Comparison of ENCODE assay signal across 18 cellular contexts in genomic region chr16:57829969-57830360, GRCh38. TPM values are rescaled to one million over a fixed set of nuclear protein-coding genes. Genes with fewer than 3 reads are reported as not detected.
A peak's percentile ranks its signal among the peaks of the same experiment; 100 is the strongest.
DNase-seq lines count a peak whose midpoint lies in the region; ATAC-seq, FAIRE-seq and TF ChIP-seq lines count a peak whose summit lies in the region.
"Had no signal": no experiment of that assay in that cellular context is flagged by ENCODE, and none has a peak within 500 bp of the region (broad histone marks: within the 10 kb centered on the region; RNA-seq: fewer than 3 reads in every experiment).

No MANE protein-coding gene starts in this region.

- H3K4me1 ChIP-seq in HEK293 (ENCODE audit: control insufficient read depth, insufficient read depth, low read length) (no peaks in the 10 kb centered on the region), astrocyte (ENCODE audit: insufficient read depth, low read length) (peaks cover 4% of the 10 kb centered on the region), right atrium auricular region (peaks cover 0 to 15% of the 10 kb centered on the region in 2 donors), osteoblast (ENCODE audit: insufficient read depth, low read length) (peaks cover 8% of the 10 kb centered on the region)

- H2AFZ ChIP-seq in astrocyte (ENCODE audit: low read depth, low read length) (no peak overlapping the region), osteoblast (ENCODE audit: low read length) (peak overlapping the region; percentile 32)

- no peak for FAIRE-seq in astrocyte (lab: Jason Lieb, UNC)
- FAIRE-seq: GM19239 had no signal

- H3K4me1 Mint-ChIP-seq in astrocyte (ENCODE audit: low read depth, unreplicated experiment) = peaks cover 11% of the 10 kb centered on the region
- H3K4me1 Mint-ChIP-seq: CD4-positive, CD25-positive, alpha-beta regulatory T cell had no signal

- H3K9ac ChIP-seq in astrocyte (ENCODE audit: low read length) = no peak overlapping the region

- no peaks in the 10 kb centered on the region for H3K36me3 ChIP-seq in HEK293 (ENCODE audit: control insufficient read depth in 2 of 2, insufficient read depth in 1 of 2, low read length in 2 of 2)
- H3K36me3 ChIP-seq in astrocyte (ENCODE audit: insufficient read depth, low read length) = no peaks in the 10 kb centered on the region
- H3K36me3 ChIP-seq in right atrium auricular region = no peaks in the 10 kb centered on the region
- H3K36me3 ChIP-seq in osteoblast (ENCODE audit: insufficient read depth, low read length) = no peaks in the 10 kb centered on the region
- H3K36me3 ChIP-seq: SJCRH30 had no signal

- H3K27ac ChIP-seq in HEK293 (ENCODE audit: extremely low read depth, low read depth, low read length) = no peak overlapping the region
- H3K27ac ChIP-seq in astrocyte (ENCODE audit: low read depth, low read length) = no peak overlapping the region
- peak overlapping the region; percentile 57 to 69 for H3K27ac ChIP-seq in right atrium auricular region
- no peak overlapping the region for H3K27ac ChIP-seq in osteoblast (ENCODE audit: low read depth, low read length)
- H3K27ac ChIP-seq: SJCRH30 had no signal

- H3K27me3 ChIP-seq in astrocyte (ENCODE audit: insufficient read depth, low read length) (peaks cover 11% of the 10 kb centered on the region), right atrium auricular region (no peaks in the 10 kb centered on the region), osteoblast (ENCODE audit: insufficient read depth, low read length) (peaks cover 25% of the 10 kb centered on the region)

- H3K79me2 ChIP-seq in astrocyte (ENCODE audit: insufficient read depth, low read length) (no peaks in the 10 kb centered on the region), osteoblast (ENCODE audit: insufficient read depth, low read length) (no peaks in the 10 kb centered on the region)

- H3K4me2 ChIP-seq in astrocyte (ENCODE audit: low read length) = no peak overlapping the region
- H3K4me2 ChIP-seq in osteoblast (ENCODE audit: insufficient read depth, low read length) = no peak overlapping the region

- TF ChIP-seq CTCF in HEK293 (tag by site-specific recombination; IDR thresholded peaks at IDR 0.05) (no peak), astrocyte (IDR thresholded peaks at IDR 0.05; ENCODE audit: insufficient read depth, low read depth, low read length) (no peak), right atrium auricular region (IDR thresholded peaks at IDR 0.05) (no peak), osteoblast (IDR thresholded peaks at IDR 0.05; ENCODE audit: extremely low read depth, low read depth, low read length) (no peak)

- ATAC-seq in HG02571 (IDR thresholded peaks at IDR 0.05; ENCODE audit: unreplicated experiment) = no peak

- CTCF ChIA-PET in HEK293 (lab: Yijun Ruan, JAX) = interaction anchor here (0.6 kb wide), 1 partner anchor 214 kb away, joined by 5 read pairs; no protein-coding TSS in a partner anchor

- H3K27ac Mint-ChIP-seq in astrocyte (ENCODE audit: unreplicated experiment) = peak overlapping the region; percentile 88
- H3K27ac Mint-ChIP-seq: CD4-positive, CD25-positive, alpha-beta regulatory T cell had no signal

- H4K20me1 ChIP-seq in astrocyte (ENCODE audit: insufficient read depth, low read length) (no peaks in the 10 kb centered on the region), osteoblast (ENCODE audit: insufficient read depth, low read length) (no peaks in the 10 kb centered on the region)

- no peaks in the 10 kb centered on the region for H3K27me3 Mint-ChIP-seq in astrocyte (ENCODE audit: low read depth, unreplicated experiment)

- DNase-seq in astrocyte (ENCODE audit: low read depth) (no peak), right atrium auricular region (ENCODE audit: low spot score) (no peak), osteoblast (ENCODE audit: insufficient read length, low spot score, missing footprints) (no peak), NCI-H128 (lab: John Stamatoyannopoulos, UW; ENCODE audit: unreplicated experiment) (no peak), NCI-H1092 (lab: John Stamatoyannopoulos, UW) (no peak), NCI-H1436 (lab: John Stamatoyannopoulos, UW) (no peak)
- DNase-seq: CD4-positive, CD25-positive, alpha-beta regulatory T cell; GF-D8; KG1; NCI-H1092 treated with DMSO at 0.1 percent for 48 hours; NCI-H2029 treated with DMSO at 0.1 percent for 48 hours; NCI-H226; NCI-H510A treated with DMSO at 0.1 percent for 48 hours; NCI-H748 treated with DMSO at 0.1 percent for 48 hours; SJCRH30 had no signal

- H3K9me3 Mint-ChIP-seq in astrocyte (ENCODE audit: unreplicated experiment) = no peaks in the 10 kb centered on the region

- POLR2A ChIA-PET in HEK293 (lab: Yijun Ruan, JAX) = no interaction called here

- H3K4me3 ChIP-seq in HEK293 (ENCODE audit: low read depth, low read length) (no peak overlapping the region), astrocyte (ENCODE audit: insufficient read depth, low read depth, low read length) (no peak overlapping the region), right atrium auricular region (no peak overlapping the region), osteoblast (ENCODE audit: insufficient read depth, low read length) (no peak overlapping the region)
- H3K4me3 ChIP-seq: SJCRH30 had no signal

- H3K9me3 ChIP-seq in HEK293 (ENCODE audit: control insufficient read depth, insufficient read depth, low read depth, low read length) (no peaks in the 10 kb centered on the region), astrocyte (ENCODE audit: insufficient read depth, low read depth, low read length) (no peaks in the 10 kb centered on the region), right atrium auricular region (no peaks in the 10 kb centered on the region), osteoblast (ENCODE audit: low read depth, low read length) (no peaks in the 10 kb centered on the region)
- H3K9me3 ChIP-seq: SJCRH30 had no signal

- no peaks in the 10 kb centered on the region for H3K36me3 Mint-ChIP-seq in astrocyte (ENCODE audit: low read depth, unreplicated experiment)
- H3K36me3 Mint-ChIP-seq: CD4-positive, CD25-positive, alpha-beta regulatory T cell had no signal

- no peak overlapping the region for H3K4me3 Mint-ChIP-seq in astrocyte (ENCODE audit: unreplicated experiment)
- H3K4me3 Mint-ChIP-seq: CD4-positive, CD25-positive, alpha-beta regulatory T cell had no signal

TF ChIP-seq in HEK293, 187 proteins besides CTCF, POLR2A, EP300 and RAD21:
- TF ChIP-seq ZNF768 (tag by site-specific recombination; IDR thresholded peaks at IDR 0.05) = peak; percentile 74; the same call in 1 of the 2 replicates
- TF ChIP-seq, protein P1, sequence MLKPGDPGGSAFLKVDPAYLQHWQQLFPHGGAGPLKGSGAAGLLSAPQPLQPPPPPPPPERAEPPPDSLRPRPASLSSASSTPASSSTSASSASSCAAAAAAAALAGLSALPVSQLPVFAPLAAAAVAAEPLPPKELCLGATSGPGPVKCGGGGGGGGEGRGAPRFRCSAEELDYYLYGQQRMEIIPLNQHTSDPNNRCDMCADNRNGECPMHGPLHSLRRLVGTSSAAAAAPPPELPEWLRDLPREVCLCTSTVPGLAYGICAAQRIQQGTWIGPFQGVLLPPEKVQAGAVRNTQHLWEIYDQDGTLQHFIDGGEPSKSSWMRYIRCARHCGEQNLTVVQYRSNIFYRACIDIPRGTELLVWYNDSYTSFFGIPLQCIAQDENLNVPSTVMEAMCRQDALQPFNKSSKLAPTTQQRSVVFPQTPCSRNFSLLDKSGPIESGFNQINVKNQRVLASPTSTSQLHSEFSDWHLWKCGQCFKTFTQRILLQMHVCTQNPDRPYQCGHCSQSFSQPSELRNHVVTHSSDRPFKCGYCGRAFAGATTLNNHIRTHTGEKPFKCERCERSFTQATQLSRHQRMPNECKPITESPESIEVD (tag by site-specific recombination; IDR thresholded peaks at IDR 0.05) = no peak
- TF ChIP-seq KLF8 (tag by site-specific recombination; IDR thresholded peaks at IDR 0.05) = no peak
- TF ChIP-seq BCL11B (tag by site-specific recombination; IDR thresholded peaks at IDR 0.05; ENCODE audit: low read depth) = no peak

RNA-seq across cellular contexts. Expression of gene KIFC3, which starts 27.7 kb away (rescaled TPM):
- 80.4 and 96.9 TPM in 2 replicates for total RNA-seq in astrocyte
- 10 to 100 TPM; 40.6 to 59.5 TPM for total RNA-seq in right atrium auricular region
- total RNA-seq in osteoblast = 40.5 and 41.0 TPM in 2 replicates

Comparison
In these comparisons a context has a peak if more than half of its experiments do, and no peak if none do; other contexts are left out.
1. H3K27ac ChIP-seq: peak in right atrium auricular region (2 of 2); none in HEK293 (single experiment), astrocyte (single experiment) and osteoblast (single experiment).